ENCODE assay signal across 9 cellular contexts in genomic region chr9:136942881-136943230, GRCh38. TPM values are rescaled to one million over a fixed set of nuclear protein-coding genes. Genes with fewer than 3 reads are reported as not detected.
DNase-seq lines count a peak whose midpoint lies in the region; ATAC-seq, FAIRE-seq and TF ChIP-seq lines count a peak whose summit lies in the region.
"Had no signal": no experiment of that assay in that cellular context is flagged by ENCODE, and none has a peak within 500 bp of the region (broad histone marks: within the 10 kb centered on the region; RNA-seq: fewer than 3 reads in every experiment).

No MANE protein-coding gene starts in this region.

- no peaks in the 10 kb centered on the region for H3K9me3 Mint-ChIP-seq in astrocyte (ENCODE audit: unreplicated experiment)

- H3K4me1 ChIP-seq in astrocyte (ENCODE audit: insufficient read depth, low read length) (peaks cover 9% of the 10 kb centered on the region), lower lobe of right lung (peaks cover 22% of the 10 kb centered on the region), urinary bladder (ENCODE audit: insufficient read depth) (peaks cover 2% of the 10 kb centered on the region)

- H3K9me3 ChIP-seq in astrocyte (ENCODE audit: insufficient read depth, low read depth, low read length) (no peaks in the 10 kb centered on the region), lower lobe of right lung (no peaks in the 10 kb centered on the region)

- intact Hi-C loops in Right ventricle myocardium superior (cut with DNase I): loop anchor here (5.0 kb wide), 1 partner anchor 96 kb away; the partner anchor contains the start of gene PHPT1
- intact Hi-C loops in cardiac septum (cut with DNase I): loop anchor here (5.0 kb wide), 1 partner anchor 56 kb away; the partner anchor contains the start of gene TRAF2
- intact Hi-C loops in lower lobe of right lung (cut with DNase I): no loop called here

- no peak overlapping the region for H2AFZ ChIP-seq in astrocyte (ENCODE audit: low read depth, low read length)

- H3K9ac ChIP-seq in astrocyte (ENCODE audit: low read length): no peak overlapping the region

- TF ChIP-seq POLR2A in erythroblast (IDR thresholded peaks at IDR 0.05; ENCODE audit: low read length): no peak

- H3K79me2 ChIP-seq in astrocyte (ENCODE audit: insufficient read depth, low read length): peaks cover 47% of the 10 kb centered on the region

- H3K4me3 ChIP-seq in astrocyte (ENCODE audit: insufficient read depth, low read depth, low read length): peak overlapping the region; percentile 80
- H3K4me3 ChIP-seq in lower lobe of right lung: peak overlapping the region; percentile 98
- H3K4me3 ChIP-seq in urinary bladder (ENCODE audit: low read depth, low read length): peak overlapping the region; percentile 86

- no peaks in the 10 kb centered on the region for H3K27me3 Mint-ChIP-seq in astrocyte (ENCODE audit: low read depth, unreplicated experiment)

- peak overlapping the region; percentile 94 for H3K4me2 ChIP-seq in astrocyte (ENCODE audit: low read length)

- FAIRE-seq in astrocyte (lab: Jason Lieb, UNC) (no peak), frontal cortex (lab: Jason Lieb, UNC) (no peak)

- peak; percentile 47 for DNase-seq in Right ventricle myocardium superior
- no peak for DNase-seq in cardiac septum (ENCODE audit: low spot score)
- DNase-seq in astrocyte (ENCODE audit: low read depth): no peak
- DNase-seq in lower lobe of right lung: no peak
- no peak for DNase-seq in NCI-H1694 treated with DMSO at 0.1 percent for 48 hours (lab: John Stamatoyannopoulos, UW)
- no peak for DNase-seq in erythroblast (lab: John Stamatoyannopoulos, UW)
- DNase-seq in frontal cortex (ENCODE audit: low spot score in 2 of 2): no peak

- H3K36me3 ChIP-seq in astrocyte (ENCODE audit: insufficient read depth, low read length) (no peaks in the 10 kb centered on the region), lower lobe of right lung (peaks cover 35% of the 10 kb centered on the region), urinary bladder (ENCODE audit: insufficient read depth) (peaks cover 18% of the 10 kb centered on the region)

- no peak overlapping the region for H3K27ac Mint-ChIP-seq in astrocyte (ENCODE audit: unreplicated experiment)

- WGBS in urinary bladder: 93% methylated on average over 16 of the region's 16 CpGs

- ATAC-seq in Right ventricle myocardium superior (ENCODE audit: poor library complexity) (no peak), lower lobe of right lung (no peak)

- H3K27ac ChIP-seq in astrocyte (ENCODE audit: low read depth, low read length) (no peak overlapping the region), lower lobe of right lung (no peak overlapping the region), urinary bladder (ENCODE audit: low read depth) (no peak overlapping the region)

- H3K27me3 ChIP-seq in astrocyte (ENCODE audit: insufficient read depth, low read length) (no peaks in the 10 kb centered on the region), lower lobe of right lung (ENCODE audit: low read depth) (no peaks in the 10 kb centered on the region)

- peaks cover 36% of the 10 kb centered on the region for H4K20me1 ChIP-seq in astrocyte (ENCODE audit: insufficient read depth, low read length)

- TF ChIP-seq CTCF in astrocyte (IDR thresholded peaks at IDR 0.05; ENCODE audit: insufficient read depth, low read depth, low read length): no peak
- TF ChIP-seq CTCF in lower lobe of right lung (IDR thresholded peaks at IDR 0.05): no peak

- no peaks in the 10 kb centered on the region for H3K4me1 Mint-ChIP-seq in astrocyte (ENCODE audit: low read depth, unreplicated experiment)

- peak overlapping the region; percentile 75 for H3K4me3 Mint-ChIP-seq in astrocyte (ENCODE audit: unreplicated experiment)

- peaks cover 3% of the 10 kb centered on the region for H3K36me3 Mint-ChIP-seq in astrocyte (ENCODE audit: low read depth, unreplicated experiment)

RNA-seq across cellular contexts. Expression of gene FBXW5, which starts 1.7 kb away (rescaled TPM):
- total RNA-seq in Right ventricle myocardium superior (142 TPM), cardiac septum (162 TPM), astrocyte (67.7 and 70.4 TPM in 2 replicates), lower lobe of right lung (83.2 TPM), urinary bladder (47.5 TPM), frontal cortex (62.4 TPM)
- 151 TPM for polyA plus RNA-seq in urinary bladder

RNA-seq across cellular contexts. Expression of gene C8G, which starts 2.2 kb away (rescaled TPM):
- total RNA-seq in Right ventricle myocardium superior (1.1 TPM), cardiac septum (3.4 TPM), astrocyte (0.77 and 1.6 TPM in 2 replicates), lower lobe of right lung (2.2 TPM), urinary bladder (1.0 TPM), frontal cortex (not detected)
- 1.2 TPM for polyA plus RNA-seq in urinary bladder

RNA-seq across cellular contexts. Expression of gene LCN12, which starts 9.2 kb away (rescaled TPM):
- total RNA-seq in Right ventricle myocardium superior (2.1 TPM), cardiac septum (20.7 TPM), astrocyte (not detected in 2 replicates), lower lobe of right lung (1.9 TPM), urinary bladder (not detected), frontal cortex (not detected)
- 0.41 TPM for polyA plus RNA-seq in urinary bladder
- total RNA-seq: HT1080 had no signal

RNA-seq across cellular contexts. Expression of gene PTGDS, which starts 34.4 kb away (rescaled TPM):
- 6,152 TPM for total RNA-seq in Right ventricle myocardium superior
- total RNA-seq in cardiac septum: 1,323 TPM
- total RNA-seq in astrocyte: 5.0 and 5.6 TPM in 2 replicates
- total RNA-seq in lower lobe of right lung: 225 TPM
- total RNA-seq in urinary bladder: 3.3 TPM
- 71.8 TPM for polyA plus RNA-seq in urinary bladder
- total RNA-seq in frontal cortex: 61.1 TPM
- total RNA-seq: HT1080 had no signal

RNA-seq across cellular contexts. Expression of gene LCNL1, which starts 39.9 kb away (rescaled TPM):
- total RNA-seq in Right ventricle myocardium superior (9.7 TPM), cardiac septum (5.9 TPM), astrocyte (0.22 and 0.45 TPM in 2 replicates), lower lobe of right lung (1.9 TPM), urinary bladder (0.11 TPM), frontal cortex (0.82 TPM)
- 0.30 TPM for polyA plus RNA-seq in urinary bladder
- total RNA-seq: HT1080 had no signal
